Comparison of ENCODE assay signal across 9 cellular contexts in the genomic region with DNA sequence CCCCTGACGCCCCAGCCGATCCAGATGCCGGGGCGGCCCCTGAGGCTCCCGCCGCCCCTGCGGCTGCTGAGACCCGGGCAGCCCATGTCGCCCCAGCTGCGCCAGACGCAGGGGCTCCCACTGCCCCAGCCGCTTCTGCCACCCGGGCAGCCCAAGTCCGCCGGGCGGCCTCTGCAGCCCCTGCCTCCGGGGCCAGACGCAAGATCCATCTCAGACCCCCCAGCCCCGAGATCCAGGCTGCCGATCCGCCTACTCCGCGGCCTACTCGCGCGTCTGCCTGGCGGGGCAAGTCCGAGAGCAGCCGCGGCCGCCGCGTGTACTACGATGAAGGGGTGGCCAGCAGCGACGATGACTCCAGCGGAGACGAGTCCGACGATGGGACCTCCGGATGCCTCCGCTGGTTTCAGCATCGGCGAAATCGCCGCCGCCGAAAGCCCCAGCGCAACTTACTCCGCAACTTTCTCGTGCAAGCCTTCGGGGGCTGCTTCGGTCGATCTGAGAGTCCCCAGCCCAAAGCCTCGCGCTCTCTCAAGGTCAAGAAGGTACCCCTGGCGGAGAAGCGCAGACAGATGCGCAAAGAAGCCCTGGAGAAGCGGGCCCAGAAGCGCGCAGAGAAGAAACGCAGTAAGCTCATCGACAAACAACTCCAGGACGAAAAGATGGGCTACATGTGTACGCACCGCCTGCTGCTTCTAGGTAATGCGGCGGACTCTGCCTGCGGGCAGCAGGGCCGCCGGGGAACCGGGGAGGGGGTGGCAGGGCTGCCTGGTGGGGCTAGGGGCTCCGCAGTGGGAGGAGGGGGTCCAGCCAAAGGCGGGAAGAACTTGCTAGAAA. TPM values are rescaled to one million over a fixed set of nuclear protein-coding genes. Genes with fewer than 3 reads are reported as not detected.
DNase-seq lines count a peak whose midpoint lies in the region; TF ChIP-seq lines count a peak whose summit lies in the region.
"Had no signal": no experiment of that assay in that cellular context is flagged by ENCODE, and none has a peak within 500 bp of the region (broad histone marks: within the 10 kb centered on the region; RNA-seq: fewer than 3 reads in every experiment).

No MANE protein-coding gene starts in this region.

- peaks cover 7% of the 10 kb centered on the region for H3K9me3 Mint-ChIP-seq in nephron

- no peak for DNase-seq in AG04450 (ENCODE audit: low read depth, low spot score)
- no peak for DNase-seq in C1 segment of cervical spinal cord (lab: John Stamatoyannopoulos, UW)
- no peak for DNase-seq in foreskin melanocyte
- DNase-seq in inferior parietal cortex (ENCODE audit: extremely low spot score): no peak
- no peak for DNase-seq in NOMO-1 treated with dmso at 0.1 percent for 144 hours (lab: John Stamatoyannopoulos, UW; ENCODE audit: unreplicated experiment)
- DNase-seq: NCI-H510A treated with DMSO at 0.1 percent for 48 hours had no signal

- H3K9me3 ChIP-seq in AG04450 (ENCODE audit: control insufficient read depth, insufficient read depth, low read length) (peaks cover 50% of the 10 kb centered on the region), HUES48 (ENCODE audit: control insufficient read depth, insufficient read depth, low read length) (no peaks in the 10 kb centered on the region), ectodermal cell (ENCODE audit: control insufficient read depth, low read length) (no peaks in the 10 kb centered on the region)

- no peak overlapping the region for H3K9ac ChIP-seq in HUES48 (ENCODE audit: low read depth, low read length)

- POLR2A ChIA-PET in AG04450 (lab: Yijun Ruan, JAX): no interaction called here

- H3K4me3 ChIP-seq in AG04450 (ENCODE audit: low read depth, low read length) (peak overlapping the region; percentile 13; the same call in 1 of the 2 replicates), HUES48 (ENCODE audit: low read depth, low read length) (peak overlapping the region; percentile 53), ectodermal cell (ENCODE audit: insufficient read depth, low read depth, low read length) (peak overlapping the region; percentile 15)

- H3K36me3 ChIP-seq in HUES48 (ENCODE audit: control insufficient read depth, insufficient read depth, low read length): no peaks in the 10 kb centered on the region
- no peaks in the 10 kb centered on the region for H3K36me3 ChIP-seq in ectodermal cell (ENCODE audit: control insufficient read depth, insufficient read depth, low read length)

- CTCF ChIA-PET in AG04450 (lab: Charles Lee): no interaction called here

- H3K36me3 Mint-ChIP-seq in nephron (ENCODE audit: low read depth): peaks cover 6% of the 10 kb centered on the region

- peaks cover 82% of the 10 kb centered on the region for H3K27me3 Mint-ChIP-seq in nephron (ENCODE audit: low read depth)

- H3K27me3 ChIP-seq in AG04450 (ENCODE audit: control insufficient read depth, insufficient read depth, low read length) (peaks cover 50% of the 10 kb centered on the region), HUES48 (ENCODE audit: control insufficient read depth, insufficient read depth, low read length) (peaks cover 67% of the 10 kb centered on the region), ectodermal cell (ENCODE audit: control insufficient read depth, insufficient read depth, low read length, poor library complexity, severe bottlenecking) (peaks cover 79% of the 10 kb centered on the region)

- no peak overlapping the region for H3K27ac ChIP-seq in AG04450 (ENCODE audit: low read depth, low read length)
- no peak overlapping the region for H3K27ac ChIP-seq in HUES48 (ENCODE audit: low read depth, low read length)
- no peak overlapping the region for H3K27ac ChIP-seq in ectodermal cell (ENCODE audit: insufficient read depth, low read depth, low read length, poor library complexity, severe bottlenecking)

- no peak overlapping the region for H3K27ac Mint-ChIP-seq in nephron

- peaks cover 23% of the 10 kb centered on the region for H3K4me1 Mint-ChIP-seq in nephron

- 45 to 49% methylated on average over 74 to 75 of the region's 75 CpGs for WGBS in ectodermal cell, 2 experiments

- TF ChIP-seq CTCF in AG04450 (IDR thresholded peaks at IDR 0.05; ENCODE audit: low read depth, low read length) (no peak), nephron (IDR thresholded peaks at IDR 0.05; ENCODE audit: unreplicated experiment in 3 of 3) (no peak)

- peak overlapping the region; percentile 70 to 91 (median 75) for H3K4me3 Mint-ChIP-seq in nephron

- H3K4me1 ChIP-seq in HUES48 (ENCODE audit: control insufficient read depth, insufficient read depth, low read length): peaks cover 25% of the 10 kb centered on the region
- H3K4me1 ChIP-seq in ectodermal cell (ENCODE audit: control insufficient read depth, insufficient read depth, low read length): peaks cover 1% of the 10 kb centered on the region

RNA-seq across cellular contexts. Expression of gene GNAS, which starts 2.3 kb away (rescaled TPM):
- polyA plus RNA-seq in AG04450 (2011; rRNA removed): 765 and 1,181 TPM in 2 replicates
- 1,147 and 1,540 TPM in 2 replicates for polyA minus RNA-seq in AG04450 (2011; rRNA and poly(A)+ RNA removed)
- polyA plus RNA-seq in ectodermal cell (2013, experiment 1 of 4): 1,487 TPM
- polyA plus RNA-seq in ectodermal cell (2013, experiment 2 of 4): 1,411 TPM
- polyA plus RNA-seq in ectodermal cell (2013, experiment 3 of 4): 1,350 TPM
- polyA plus RNA-seq in ectodermal cell (2013, experiment 4 of 4): 1,464 TPM

RNA-seq across cellular contexts. Expression of gene GNAS-AS1, which starts 4.2 kb away (rescaled TPM):
- polyA plus RNA-seq in AG04450 (2011; rRNA removed): 0.52 and 0.65 TPM in 2 replicates
- 0.48 and 1.1 TPM in 2 replicates for polyA minus RNA-seq in AG04450 (2011; rRNA and poly(A)+ RNA removed)
- 6.8 TPM for polyA plus RNA-seq in ectodermal cell (2013, experiment 1 of 4)
- polyA plus RNA-seq in ectodermal cell (2013, experiment 2 of 4): 10.7 TPM
- polyA plus RNA-seq in ectodermal cell (2013, experiment 3 of 4): 6.1 TPM
- polyA plus RNA-seq in ectodermal cell (2013, experiment 4 of 4): 7.3 TPM
